In genomic region chr11:61940466-61940865, GRCh38 we compare ENCODE assay signal across 31 cellular contexts. TPM values are rescaled to one million over a fixed set of nuclear protein-coding genes. Genes with fewer than 3 reads are reported as not detected.
DNase-seq lines count a peak whose midpoint lies in the region; ATAC-seq and TF ChIP-seq lines count a peak whose summit lies in the region.
"Had no signal": no experiment of that assay in that cellular context is flagged by ENCODE, and none has a peak within 500 bp of the region (broad histone marks: within the 10 kb centered on the region; RNA-seq: fewer than 3 reads in every experiment).

No MANE protein-coding gene starts in this region.

- H3K27ac ChIP-seq in right atrium auricular region: no peak overlapping the region
- H3K27ac ChIP-seq: 22Rv1; A549; BLaER1; BLaER1 treated with 17β-estradiol and CSF1 and Interleukin-3, amounts not matched to agents 10 nM and 100 nM; C4-2B had no signal

- no peaks in the 10 kb centered on the region for H3K27me3 ChIP-seq in right atrium auricular region
- H3K27me3 ChIP-seq: BE2C; BLaER1; BLaER1 treated with 17β-estradiol and CSF1 and Interleukin-3, amounts not matched to agents 10 nM and 100 nM had no signal

- H3K4me3 ChIP-seq in right atrium auricular region: no peak overlapping the region
- H3K4me3 ChIP-seq: A549; BLaER1; BLaER1 treated with 17β-estradiol and CSF1 and Interleukin-3, amounts not matched to agents 10 nM and 100 nM had no signal

- TF ChIP-seq CTCF in right atrium auricular region (IDR thresholded peaks at IDR 0.05): no peak

- H3K4me1 ChIP-seq in right atrium auricular region: no peaks in the 10 kb centered on the region
- H3K4me1 ChIP-seq: A549, BE2C, Caco-2 had no signal

- ATAC-seq in Right ventricle myocardium inferior: no peak
- ATAC-seq: A549; CD8-positive, alpha-beta T cell had no signal

- H3K36me3 ChIP-seq in right atrium auricular region: no peaks in the 10 kb centered on the region
- H3K36me3 ChIP-seq: BE2C; BLaER1; BLaER1 treated with 17β-estradiol and CSF1 and Interleukin-3, amounts not matched to agents 10 nM and 100 nM had no signal

- H3K9me3 ChIP-seq in right atrium auricular region: peaks cover 0 to 19% of the 10 kb centered on the region in 2 donors
- H3K9me3 ChIP-seq: BE2C had no signal

- intact Hi-C loops in Right ventricle myocardium inferior (cut with DNase I): no loop called here
- intact Hi-C loops in posterior vena cava (cut with DNase I): no loop called here

- peak; percentile 13 for DNase-seq in right atrium auricular region (ENCODE audit: low spot score)
- DNase-seq in Right ventricle myocardium inferior (ENCODE audit: missing footprints): no peak
- DNase-seq in posterior vena cava (ENCODE audit: low spot score): peak; percentile 16
- no peak for DNase-seq in HCEC 1CT
- DNase-seq: 8988T; ACHN; AML-193; BE2C; C1 segment of cervical spinal cord; Caco-2; Calu3; CD4-positive, alpha-beta memory T cell; CD4-positive, alpha-beta T cell; CD4-positive, CD25-positive, alpha-beta regulatory T cell; CD8-positive, alpha-beta memory T cell; CD8-positive, alpha-beta T cell; COR-L47; DMS 273 treated with DMSO at 0.1 percent for 48 hours; DMS153; DMS53; DMS79; DMS79 treated with DMSO at 0.1 percent for 48 hours; DND-41; EL had no signal

RNA-seq across cellular contexts. Expression of gene BEST1, which starts 9.7 kb away (rescaled TPM):
- 1 to 10 TPM; 1.3 to 4.7 TPM for total RNA-seq in right atrium auricular region
- total RNA-seq in Right ventricle myocardium inferior: 1.9 TPM
- 1 to 10 TPM; 5.8 to 9.5 TPM for total RNA-seq in posterior vena cava
- total RNA-seq: Daoy had no signal

RNA-seq across cellular contexts. Expression of gene RAB3IL1, which starts 23.1 kb away (rescaled TPM):
- total RNA-seq in right atrium auricular region (10 to 100 TPM in 1 of 2 donors, 1 to 10 TPM in 1; 4.3 to 16.8 TPM), Right ventricle myocardium inferior (14.0 TPM), posterior vena cava (10 to 100 TPM; 26.7 to 31.5 TPM)
- total RNA-seq: B cell; CD4-positive, alpha-beta T cell; CD4-positive, CD25-positive, alpha-beta regulatory T cell; CD8-positive, alpha-beta T cell had no signal

RNA-seq across cellular contexts. Expression of gene FTH1, which starts 27.0 kb away (rescaled TPM):
- total RNA-seq in right atrium auricular region (1,000 to 10,000 TPM; 2,265 to 2,787 TPM), Right ventricle myocardium inferior (2,493 TPM), posterior vena cava (1,000 to 10,000 TPM; 2,679 to 3,454 TPM)

RNA-seq across cellular contexts. Expression of gene FADS3, which starts 49.1 kb away (rescaled TPM):
- 10 to 100 TPM; 48.7 to 93.0 TPM for total RNA-seq in right atrium auricular region
- 113 TPM for total RNA-seq in Right ventricle myocardium inferior
- 100 to 1,000 TPM in 1 of 2 donors, 10 to 100 TPM in 1; 83.0 to 106 TPM for total RNA-seq in posterior vena cava

Comparison
In these comparisons a context has a peak if more than half of its experiments do, and no peak if none do; other contexts are left out.
1. DNase-seq: peak in right atrium auricular region (single experiment) and posterior vena cava (single experiment); none in Right ventricle myocardium inferior (single experiment) and HCEC 1CT (single experiment).